23 cellular contexts compared by ENCODE assay signal in the genomic region with DNA sequence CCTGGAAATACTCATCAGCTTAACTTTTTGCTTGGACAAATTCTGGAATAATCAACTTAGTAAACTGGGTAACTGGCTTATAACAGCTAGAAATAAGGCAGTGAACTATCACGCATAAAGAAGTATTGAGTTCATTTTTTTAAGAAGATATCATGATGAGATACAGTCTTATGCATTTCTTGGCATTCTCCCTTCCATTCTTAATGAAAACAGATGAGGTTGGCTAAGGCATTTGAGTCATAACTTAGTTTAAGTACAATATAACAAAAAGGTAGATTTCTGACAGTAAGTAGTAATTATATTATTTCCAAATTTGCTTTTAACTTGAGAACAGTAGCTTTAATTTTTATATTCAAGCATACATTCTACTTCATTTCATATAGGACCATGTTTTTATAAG.
"Had no signal": no experiment of that assay in that cellular context is flagged by ENCODE, and none has a peak within 500 bp of the region (broad histone marks: within the 10 kb centered on the region; RNA-seq: fewer than 3 reads in every experiment).

No MANE protein-coding gene starts in this region.

- H3K4me3 ChIP-seq: esophagus squamous epithelium, gastroesophageal sphincter, left ventricle myocardium inferior, lower lobe of right lung, psoas muscle, sigmoid colon, skin epidermis, stomach, thoracic aorta, transverse colon had no signal

- H3K9me3 Mint-ChIP-seq: nephron progenitor cell had no signal

- H3K36me3 Mint-ChIP-seq: immature natural killer cell, naive B cell had no signal

- H3K4me1 Mint-ChIP-seq: immature natural killer cell, naive B cell had no signal

- H3K27ac Mint-ChIP-seq: immature natural killer cell, naive B cell had no signal

- H3K27me3 ChIP-seq: esophagus squamous epithelium, gastroesophageal sphincter, sigmoid colon, stomach, transverse colon had no signal

- H3K9me3 ChIP-seq: esophagus squamous epithelium, gastroesophageal sphincter, left ventricle myocardium inferior, lower lobe of right lung, psoas muscle, sigmoid colon, stomach, thoracic aorta, transverse colon had no signal

- ATAC-seq: gastroesophageal sphincter, left cardiac atrium, lower lobe of right lung, psoas muscle had no signal

- H3K36me3 ChIP-seq: gastroesophageal sphincter, left ventricle myocardium inferior, lower lobe of right lung, sigmoid colon, stomach, thoracic aorta, transverse colon had no signal

- H3K4me3 Mint-ChIP-seq: immature natural killer cell, naive B cell, nephron progenitor cell had no signal

- H3K27ac ChIP-seq: epithelial cell of prostate, esophagus squamous epithelium, gastroesophageal sphincter, left ventricle myocardium inferior, lower lobe of right lung, psoas muscle, sigmoid colon, skin epidermis, stomach, thoracic aorta, transverse colon had no signal

- H3K4me1 ChIP-seq: esophagus squamous epithelium, gastroesophageal sphincter, lower lobe of right lung, sigmoid colon had no signal

- DNase-seq: central memory CD4-positive, alpha-beta T cell; cortex of kidney; effector memory CD4-positive, alpha-beta T cell; esophagus squamous epithelium; immature natural killer cell; kidney; left cardiac atrium; left ventricle myocardium inferior; lower lobe of right lung; mesenchymal stem cell; naive B cell; nephron progenitor cell; psoas muscle; retina; sigmoid colon; stimulated activated naive CD4-positive, alpha-beta T cell; stomach; substantia nigra; transverse colon had no signal
